9 cellular contexts compared by ENCODE assay signal in the genomic region with DNA sequence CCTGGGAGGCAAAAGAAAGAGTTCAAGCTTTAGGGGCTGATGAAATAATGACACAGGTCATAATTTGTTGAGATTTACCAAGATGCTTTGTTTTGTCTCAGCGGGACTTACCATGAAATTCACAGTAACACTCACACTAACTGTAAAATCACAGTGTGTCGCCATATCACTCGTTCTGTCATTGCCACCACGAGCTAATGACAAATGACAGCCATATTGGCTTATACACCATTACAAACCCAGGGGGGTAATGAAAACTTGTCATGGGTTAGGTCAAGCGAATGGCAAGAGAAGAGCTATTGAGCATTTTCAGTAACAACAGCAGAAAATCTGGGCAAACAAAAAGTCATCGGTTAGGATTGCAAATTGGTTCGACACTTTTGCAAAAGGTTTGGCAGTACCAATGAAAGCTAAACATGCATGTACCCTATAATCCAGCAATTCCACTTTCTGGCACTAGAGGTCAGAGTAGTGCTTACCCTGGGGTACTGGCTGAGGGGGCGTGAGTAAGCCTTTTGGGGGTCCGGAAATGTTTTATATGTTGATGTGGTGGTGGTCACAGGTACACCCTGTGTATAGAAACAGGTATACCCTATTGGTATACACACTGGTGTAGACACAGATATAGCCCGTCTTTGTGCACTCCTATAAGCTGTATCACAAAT.
A peak's percentile ranks its signal among the peaks of the same experiment; 100 is the strongest.
DNase-seq lines count a peak whose midpoint lies in the region; ATAC-seq and TF ChIP-seq lines count a peak whose summit lies in the region.
"Had no signal": no experiment of that assay in that cellular context is flagged by ENCODE, and none has a peak within 500 bp of the region (broad histone marks: within the 10 kb centered on the region; RNA-seq: fewer than 3 reads in every experiment).

No MANE protein-coding gene starts in this region.

- CTCF ChIA-PET in mammary epithelial cell (lab: Charles Lee; ENCODE audit: low non-redundant PET): no interaction called here

- BruUV-seq in mammary epithelial cell (replicated peaks; lab: Mats Ljungman, UMichigan): no TSS peak

- intact Hi-C loops in mammary epithelial cell (cut with micrococcal nuclease): no loop called here
- intact Hi-C loops in prostate gland (cut with DNase I): no loop called here
- intact Hi-C loops in gastrocnemius medialis (cut with DNase I; ENCODE audit: low total_unique reads): no loop called here

- H4K20me1 ChIP-seq in Loucy (ENCODE audit: insufficient read depth, low read length, poor library complexity, severe bottlenecking) (no peaks in the 10 kb centered on the region), mammary epithelial cell (ENCODE audit: insufficient read depth, low read length) (no peaks in the 10 kb centered on the region)

- H3K9ac ChIP-seq in Loucy (ENCODE audit: low read depth, low read length, poor library complexity, severe bottlenecking) (no peak overlapping the region), mammary epithelial cell (ENCODE audit: insufficient read depth, low read length) (no peak overlapping the region)

- TF ChIP-seq POLR2A in prostate gland (IDR thresholded peaks at IDR 0.05) (no peak), gastrocnemius medialis (IDR thresholded peaks at IDR 0.05) (no peak)

- in situ Hi-C loops in mammary epithelial cell (cut with MboI; ENCODE audit: low sequenced_read_pairs in 2 of 2) (no loop called here), gastrocnemius medialis (cut with MboI; ENCODE audit: low sequenced_read_pairs in 4 of 4) (loop anchor here in 1 of 4 donors (25.0 kb wide), 1 partner anchor 267 kb away; the partner anchor contains the start of gene BEND2)

- TF ChIP-seq CTCF in Loucy (conservative IDR thresholded peaks at IDR 0.05; ENCODE audit: low read length) (peak; percentile 63), mammary epithelial cell (conservative IDR thresholded peaks at IDR 0.05 in 1 of 2, IDR thresholded peaks at IDR 0.05 in 1 of 2; ENCODE audit: extremely low read depth in 1 of 2, insufficient read depth in 1 of 2, low read depth in 1 of 2, low read length in 2 of 2) (peak; percentile 38 to 51), prostate gland (IDR thresholded peaks at IDR 0.05) (peak in 3 of 4 experiments; percentile 21 to 38 (median 31)), gastrocnemius medialis (IDR thresholded peaks at IDR 0.05 in 4 of 5, conservative IDR thresholded peaks at IDR 0.05 in 1 of 5) (peak in 1 of 5 experiments; percentile 23)

- H3K79me2 ChIP-seq in Loucy (ENCODE audit: insufficient read depth, low read length): no peaks in the 10 kb centered on the region
- no peaks in the 10 kb centered on the region for H3K79me2 ChIP-seq in mammary epithelial cell (ENCODE audit: insufficient read depth, low read length)

- H3K4me3 ChIP-seq in Loucy (ENCODE audit: low read length, poor library complexity, severe bottlenecking): no peak overlapping the region
- H3K4me3 ChIP-seq in mammary epithelial cell (replicated peaks in 1 of 3; ENCODE audit: insufficient read depth in 1 of 3, low read depth in 2 of 3, low read length in 3 of 3): no peak overlapping the region
- H3K4me3 ChIP-seq in prostate gland: no peak overlapping the region
- H3K4me3 ChIP-seq in gastrocnemius medialis: no peak overlapping the region
- H3K4me3 ChIP-seq: SK-N-MC had no signal

- H2AFZ ChIP-seq in Loucy (ENCODE audit: low read length) (no peak overlapping the region), mammary epithelial cell (ENCODE audit: low read depth, low read length) (no peak overlapping the region)

- H3F3A ChIP-seq in Loucy (ENCODE audit: low read depth): no peaks in the 10 kb centered on the region

- no peaks in the 10 kb centered on the region for H3K9me2 ChIP-seq in Loucy (replicated peaks; ENCODE audit: low read depth, low read length)

- H3K4me1 ChIP-seq in Loucy (ENCODE audit: insufficient read depth, low read length, poor library complexity, severe bottlenecking) (no peaks in the 10 kb centered on the region), mammary epithelial cell (ENCODE audit: insufficient read depth, low read length) (no peaks in the 10 kb centered on the region), prostate gland (replicated peaks) (no peaks in the 10 kb centered on the region), gastrocnemius medialis (no peaks in the 10 kb centered on the region)

- no peak for ATAC-seq in gastrocnemius medialis
- ATAC-seq in activated CD4-positive, CD25-positive, alpha-beta regulatory T cell treated with anti-CD3 and anti-CD28 coated beads, Interleukin-2, amount 50 U/mL, for 24 hours: no peak

- H3K27me3 ChIP-seq in Loucy (ENCODE audit: insufficient read depth, low read length, poor library complexity, severe bottlenecking) (no peaks in the 10 kb centered on the region), mammary epithelial cell (ENCODE audit: insufficient read depth, low read length) (no peaks in the 10 kb centered on the region), prostate gland (replicated peaks; ENCODE audit: insufficient read depth) (no peaks in the 10 kb centered on the region), gastrocnemius medialis (no peaks in the 10 kb centered on the region)

- DNase-seq in NCI-H526 (lab: John Stamatoyannopoulos, UW): peak; percentile 3 to 43
- DNase-seq in NCI-H526 treated with DMSO at 0.1 percent for 48 hours (lab: John Stamatoyannopoulos, UW): no peak
- no peak for DNase-seq in mammary epithelial cell
- peak; percentile 4 for DNase-seq in prostate gland (ENCODE audit: low spot score)
- DNase-seq in gastrocnemius medialis: no peak
- no peak for DNase-seq in NOMO-1 treated with DMSO at 0.1 percent for 48 hours (lab: John Stamatoyannopoulos, UW; ENCODE audit: unreplicated experiment)

- no peak overlapping the region for H3K27ac ChIP-seq in mammary epithelial cell (ENCODE audit: insufficient read depth, low read depth, low read length)
- no peak overlapping the region for H3K27ac ChIP-seq in prostate gland
- H3K27ac ChIP-seq in gastrocnemius medialis: no peak overlapping the region
- H3K27ac ChIP-seq: SK-N-MC had no signal

- dilution Hi-C loops in mammary epithelial cell (cut with HindIII; ENCODE audit: low sequenced_read_pairs): no loop called here

- H3K9me3 ChIP-seq in Loucy (ENCODE audit: insufficient read depth, low read depth, low read length) (no peaks in the 10 kb centered on the region), mammary epithelial cell (replicated peaks; ENCODE audit: insufficient read depth, low read length) (no peaks in the 10 kb centered on the region), prostate gland (no peaks in the 10 kb centered on the region), gastrocnemius medialis (no peaks in the 10 kb centered on the region)

- WGBS in mammary epithelial cell (ENCODE audit: low coverage, missing lambda C conversion rate): 45% methylated on average over 10 of the region's 10 CpGs
- 73% methylated on average over 10 of the region's 10 CpGs for WGBS in prostate gland

- H3K36me3 ChIP-seq in Loucy (ENCODE audit: insufficient read depth, low read length): no peaks in the 10 kb centered on the region
- no peaks in the 10 kb centered on the region for H3K36me3 ChIP-seq in mammary epithelial cell (ENCODE audit: insufficient read depth, low read length)
- H3K36me3 ChIP-seq in prostate gland: no peaks in the 10 kb centered on the region
- no peaks in the 10 kb centered on the region for H3K36me3 ChIP-seq in gastrocnemius medialis

- H3K4me2 ChIP-seq in Loucy (ENCODE audit: low read depth, low read length, poor library complexity, severe bottlenecking): no peak overlapping the region
- H3K4me2 ChIP-seq in mammary epithelial cell (ENCODE audit: insufficient read depth, low read depth, low read length): no peak overlapping the region

Comparison
In these comparisons a context has a peak if more than half of its experiments do, and no peak if none do; other contexts are left out.
1. DNase-seq: peak in NCI-H526 (2 of 2) and prostate gland (single experiment); none in NCI-H526 treated with DMSO at 0.1 percent for 48 hours (single experiment), mammary epithelial cell (single experiment), gastrocnemius medialis (0 of 2) and NOMO-1 treated with DMSO at 0.1 percent for 48 hours (single experiment).